12 cellular contexts compared by ENCODE assay signal in genomic region chr22:39255449-39256185, GRCh38. TPM values are rescaled to one million over a fixed set of nuclear protein-coding genes. Genes with fewer than 3 reads are reported as not detected.
DNase-seq lines count a peak whose midpoint lies in the region; ATAC-seq and TF ChIP-seq lines count a peak whose summit lies in the region.
"Had no signal": no experiment of that assay in that cellular context is flagged by ENCODE, and none has a peak within 500 bp of the region (broad histone marks: within the 10 kb centered on the region; RNA-seq: fewer than 3 reads in every experiment).

No MANE protein-coding gene starts in this region.

- H3K36me3 Mint-ChIP-seq in central memory CD8-positive, alpha-beta T cell (ENCODE audit: insufficient read depth): peaks cover 1% of the 10 kb centered on the region
- H3K36me3 Mint-ChIP-seq in natural killer cell treated with Interleukin-12 subunit alpha and Interleukin-12 subunit beta and Interleukin-15 and Interleukin-18, amount 100 ng/mL, for 72 hours: no peaks in the 10 kb centered on the region
- H3K36me3 Mint-ChIP-seq: CD14-positive monocyte, IgD-negative memory B cell had no signal

- TF ChIP-seq CTCF in right atrium auricular region (IDR thresholded peaks at IDR 0.05) (no peak), uterus (IDR thresholded peaks at IDR 0.05) (no peak)

- H3K27ac ChIP-seq in right atrium auricular region (peak overlapping the region; percentile 79 to 86), uterus (peak overlapping the region; percentile 82 to 87)

- H3K4me1 ChIP-seq in right atrium auricular region: peaks cover 0 to 38% of the 10 kb centered on the region in 2 donors
- H3K4me1 ChIP-seq in uterus: peaks cover 0 to 24% of the 10 kb centered on the region in 2 donors

- no peak overlapping the region for H3K4me3 Mint-ChIP-seq in central memory CD8-positive, alpha-beta T cell
- peak overlapping the region; percentile 75 for H3K4me3 Mint-ChIP-seq in natural killer cell treated with Interleukin-12 subunit alpha and Interleukin-12 subunit beta and Interleukin-15 and Interleukin-18, amount 100 ng/mL, for 72 hours

- H3K36me3 ChIP-seq in right atrium auricular region (no peaks in the 10 kb centered on the region), uterus (no peaks in the 10 kb centered on the region)

- H3K9me3 ChIP-seq in right atrium auricular region (no peaks in the 10 kb centered on the region), uterus (no peaks in the 10 kb centered on the region)

- H3K9me3 Mint-ChIP-seq in central memory CD8-positive, alpha-beta T cell: no peaks in the 10 kb centered on the region
- H3K9me3 Mint-ChIP-seq in natural killer cell treated with Interleukin-12 subunit alpha and Interleukin-12 subunit beta and Interleukin-15 and Interleukin-18, amount 100 ng/mL, for 72 hours: no peaks in the 10 kb centered on the region
- H3K9me3 Mint-ChIP-seq: activated CD4-positive, alpha-beta T cell treated with anti-CD3 and anti-CD28 coated beads, Interleukin-2, amount 10 ng/mL, durations not matched to agents 7 days and 5 days; IgD-negative memory B cell had no signal

- H3K4me1 Mint-ChIP-seq in central memory CD8-positive, alpha-beta T cell: peaks cover 22% of the 10 kb centered on the region
- peaks cover 10 to 14% of the 10 kb centered on the region in 2 donors for H3K4me1 Mint-ChIP-seq in natural killer cell treated with Interleukin-12 subunit alpha and Interleukin-12 subunit beta and Interleukin-15 and Interleukin-18, amount 100 ng/mL, for 72 hours (ENCODE audit: low read depth in 2 of 2)

- peaks cover 15% of the 10 kb centered on the region for H3K27me3 Mint-ChIP-seq in central memory CD8-positive, alpha-beta T cell
- peaks cover 21 to 25% of the 10 kb centered on the region in 2 donors for H3K27me3 Mint-ChIP-seq in natural killer cell treated with Interleukin-12 subunit alpha and Interleukin-12 subunit beta and Interleukin-15 and Interleukin-18, amount 100 ng/mL, for 72 hours

- H3K4me3 ChIP-seq in right atrium auricular region: no peak overlapping the region
- no peak overlapping the region for H3K4me3 ChIP-seq in uterus

- ATAC-seq in Right ventricle myocardium superior (ENCODE audit: poor library complexity) (no peak), GM21528 (IDR thresholded peaks at IDR 0.05; ENCODE audit: low FRiP score, unreplicated experiment) (no peak)
- no peak for ATAC-seq in central memory CD8-positive, alpha-beta T cell (replicated peaks; ENCODE audit: extremely low read depth, poor library complexity, severe bottlenecking)
- no peak for ATAC-seq in natural killer cell treated with Interleukin-12 subunit alpha and Interleukin-12 subunit beta and Interleukin-15 and Interleukin-18, amount 100 ng/mL, for 72 hours

- H3K27me3 ChIP-seq in right atrium auricular region: no peaks in the 10 kb centered on the region
- no peaks in the 10 kb centered on the region for H3K27me3 ChIP-seq in uterus

- intact Hi-C loops in Right ventricle myocardium superior (cut with DNase I): no loop called here
- intact Hi-C loops in uterus (cut with DNase I; ENCODE audit: low total_unique reads): no loop called here
- intact Hi-C loops in head of caudate nucleus (cut with DNase I): no loop called here

- no peak for TF ChIP-seq POLR2A in uterus (IDR thresholded peaks at IDR 0.05)

- peak overlapping the region; percentile 52 for H3K27ac Mint-ChIP-seq in central memory CD8-positive, alpha-beta T cell (ENCODE audit: low read depth)
- peak overlapping the region; percentile 58 to 93 for H3K27ac Mint-ChIP-seq in natural killer cell treated with Interleukin-12 subunit alpha and Interleukin-12 subunit beta and Interleukin-15 and Interleukin-18, amount 100 ng/mL, for 72 hours
- H3K27ac Mint-ChIP-seq: IgD-negative memory B cell had no signal

- DNase-seq in right atrium auricular region (ENCODE audit: low spot score) (no peak), Right ventricle myocardium superior (no peak), uterus (no peak), head of caudate nucleus (no peak), NCI-H1417 (lab: John Stamatoyannopoulos, UW) (no peak)
- no peak for DNase-seq in central memory CD8-positive, alpha-beta T cell (ENCODE audit: low spot score in 2 of 2)
- no peak for DNase-seq in natural killer cell treated with Interleukin-12 subunit alpha and Interleukin-12 subunit beta and Interleukin-15 and Interleukin-18, amount 100 ng/mL, for 72 hours (ENCODE audit: low spot score)
- DNase-seq: NCI-H2107 had no signal

RNA-seq across cellular contexts. Expression of gene PDGFB, which starts 10.8 kb away (rescaled TPM):
- 10 to 100 TPM; 21.9 to 22.0 TPM for total RNA-seq in right atrium auricular region
- total RNA-seq in Right ventricle myocardium superior: 16.2 TPM
- not detected for total RNA-seq in natural killer cell treated with Interleukin-12 subunit alpha and Interleukin-12 subunit beta and Interleukin-15 and Interleukin-18, amount 100 ng/mL, for 72 hours
- 10 to 100 TPM in 1 of 4 donors, 1 to 10 TPM in 3; 2.0 to 24.8 (median 5.6) TPM for total RNA-seq in uterus
